In the genomic region with DNA sequence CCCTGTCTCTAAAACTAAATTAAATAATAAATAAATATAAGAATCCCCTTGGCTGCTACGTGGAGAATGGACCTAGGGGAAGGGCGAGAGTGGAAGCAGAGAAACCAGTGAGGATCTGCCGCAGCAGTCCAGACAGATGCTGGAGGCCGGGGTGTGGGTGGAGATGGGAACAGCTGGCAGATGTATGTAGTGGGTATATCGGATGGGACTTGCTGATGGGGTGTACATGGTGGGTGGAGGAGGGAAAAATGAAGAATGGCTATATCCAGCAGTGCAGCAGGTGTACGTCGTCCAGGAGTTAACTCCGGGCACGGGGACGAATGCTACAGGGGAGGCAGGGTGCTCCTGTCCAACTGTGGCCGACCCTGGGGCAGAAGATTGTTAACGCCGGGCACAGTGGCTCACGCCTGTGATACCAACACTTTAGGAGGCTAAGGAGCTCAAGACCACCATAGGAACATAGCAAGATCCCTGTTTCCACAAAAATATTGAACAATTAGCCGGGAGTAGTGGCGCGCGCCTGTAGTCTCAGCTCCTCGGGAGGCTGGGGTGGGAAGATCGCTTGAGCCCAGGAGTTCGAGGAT, we compare ENCODE assay signal across 8 cellular contexts. TPM values are rescaled to one million over a fixed set of nuclear protein-coding genes. Genes with fewer than 3 reads are reported as not detected.
DNase-seq lines count a peak whose midpoint lies in the region; ATAC-seq and TF ChIP-seq lines count a peak whose summit lies in the region.

No MANE protein-coding gene starts in this region.

- no peaks in the 10 kb centered on the region for H3K9me3 ChIP-seq in GM23248 (ENCODE audit: low read depth)
- H3K9me3 ChIP-seq in SK-N-SH = no peaks in the 10 kb centered on the region
- H3K9me3 ChIP-seq in skeletal muscle satellite cell (replicated peaks; ENCODE audit: low read length) = no peaks in the 10 kb centered on the region

- TF ChIP-seq EP300 in SK-N-SH (IDR thresholded peaks at IDR 0.05; ENCODE audit: borderline replicate concordance in 1 of 2, low read depth in 1 of 2, low read length in 1 of 2) = no peak

- TF ChIP-seq CTCF in SK-N-SH (IDR thresholded peaks at IDR 0.05) = no peak
- no peak for TF ChIP-seq CTCF in fibroblast of villous mesenchyme (IDR thresholded peaks at IDR 0.05; ENCODE audit: insufficient read depth, low read depth, low read length)

- H3K4me2 ChIP-seq in GM23248 (ENCODE audit: unreplicated experiment) (peak overlapping the region; percentile 73), SK-N-SH (peak overlapping the region; percentile 98), skeletal muscle satellite cell (ENCODE audit: low read length) (peak overlapping the region; percentile 87)

- TF ChIP-seq RAD21 in SK-N-SH (IDR thresholded peaks at IDR 0.05; ENCODE audit: low read length) = no peak

- DNase-seq in GM23248 = peak; percentile 25
- peak; percentile 24 for DNase-seq in SK-N-SH
- DNase-seq in fibroblast of villous mesenchyme (ENCODE audit: low read depth) = no peak
- DNase-seq in NCI-H446 (lab: John Stamatoyannopoulos, UW) = no peak
- no peak for DNase-seq in H4 (ENCODE audit: low spot score)

- POLR2A ChIA-PET in SK-N-SH (lab: Yijun Ruan, JAX) = interaction anchor here (0.6 kb wide), 1 partner anchor 344 kb away, joined by 3 read pairs; no protein-coding TSS in a partner anchor

- no peaks in the 10 kb centered on the region for H3F3A ChIP-seq in GM23248 (ENCODE audit: insufficient read depth)
- H3F3A ChIP-seq in SK-N-SH (replicated peaks; ENCODE audit: insufficient read depth) = peaks cover 12% of the 10 kb centered on the region

- WGBS in GM23248 (ENCODE audit: low coverage in 1 of 2, low lambda C conversion rate in 2 of 2, missing lambda C conversion rate in 2 of 2), 2 experiments = 9 to 12% methylated on average over 21 of the region's 21 CpGs
- 8% methylated on average over 21 of the region's 21 CpGs for WGBS in SK-N-SH (ENCODE audit: low lambda C conversion rate)

- H3K4me1 ChIP-seq in GM23248 (ENCODE audit: insufficient read depth) (peaks cover 8% of the 10 kb centered on the region; the same call in 1 of the 2 replicates), SK-N-SH (ENCODE audit: control insufficient read depth in 1 of 2, insufficient read depth in 2 of 2, low read depth in 1 of 2, low read length in 1 of 2) (peaks cover 0 to 10% of the 10 kb centered on the region in 2 experiments; a peak in 1 of 4 replicates), skeletal muscle satellite cell (ENCODE audit: control insufficient read depth, insufficient read depth, low read length) (no peaks in the 10 kb centered on the region)

- H3K9me2 ChIP-seq in GM23248 (ENCODE audit: insufficient read depth) (no peaks in the 10 kb centered on the region), SK-N-SH (no peaks in the 10 kb centered on the region)

- H3K9ac ChIP-seq in GM23248 (peak overlapping the region; percentile 84), SK-N-SH (peak overlapping the region; percentile 86), skeletal muscle satellite cell (ENCODE audit: low read depth, low read length) (peak overlapping the region; percentile 80)

- H3K79me2 ChIP-seq in GM23248 (ENCODE audit: insufficient read depth) = peaks cover 42% of the 10 kb centered on the region
- peaks cover 44% of the 10 kb centered on the region for H3K79me2 ChIP-seq in SK-N-SH (ENCODE audit: insufficient read depth)

- H3K36me3 ChIP-seq in GM23248 (ENCODE audit: low read depth) (no peaks in the 10 kb centered on the region), SK-N-SH (replicated peaks in 1 of 2; ENCODE audit: control insufficient read depth in 1 of 2, insufficient read depth in 2 of 2, low read length in 1 of 2) (peaks cover 0 to 21% of the 10 kb centered on the region in 2 experiments), skeletal muscle satellite cell (ENCODE audit: insufficient read depth, low read length) (no peaks in the 10 kb centered on the region)

- H3K4me3 ChIP-seq in GM23248 (peak overlapping the region; percentile 87), SK-N-SH (ENCODE audit: low read depth in 2 of 2, low read length in 1 of 2) (peak overlapping the region; percentile 49 to 88), fibroblast of villous mesenchyme (ENCODE audit: low read depth, low read length) (peak overlapping the region; percentile 91), skeletal muscle satellite cell (ENCODE audit: low read length) (peak overlapping the region; percentile 83)

- H2AFZ ChIP-seq in GM23248 (peak overlapping the region; percentile 84), SK-N-SH (ENCODE audit: low read depth) (peak overlapping the region; percentile 98)

- ATAC-seq in HG02973 (IDR thresholded peaks at IDR 0.05; ENCODE audit: unreplicated experiment) (no peak), HG03378 (IDR thresholded peaks at IDR 0.05; ENCODE audit: unreplicated experiment) (no peak)

- H3K27ac ChIP-seq in GM23248 (peak overlapping the region; percentile 31; the same call in 1 of the 2 replicates), SK-N-SH (ENCODE audit: low read depth in 2 of 2, low read length in 1 of 2) (no peak overlapping the region)

- CTCF ChIA-PET in SK-N-SH (lab: Yijun Ruan, JAX) = interaction anchor here (1.5 to 8.6 kb wide), 3 partner anchors 34 to 436 kb away, joined by 3 to 215 read pairs (median 4); no protein-coding TSS in a partner anchor

- no peaks in the 10 kb centered on the region for H4K20me1 ChIP-seq in GM23248 (ENCODE audit: insufficient read depth)
- H4K20me1 ChIP-seq in SK-N-SH (ENCODE audit: insufficient read depth) = no peaks in the 10 kb centered on the region

- in situ Hi-C loops in GM23248 (cut with MboI) = loop anchor here (10.0 kb wide), 1 partner anchor 144 kb away; no protein-coding TSS in a partner anchor

- H3K27me3 ChIP-seq in GM23248 (replicated peaks; ENCODE audit: insufficient read depth) (no peaks in the 10 kb centered on the region), SK-N-SH (ENCODE audit: insufficient read depth) (no peaks in the 10 kb centered on the region), skeletal muscle satellite cell (ENCODE audit: control insufficient read depth, insufficient read depth, low read length) (no peaks in the 10 kb centered on the region)

TF ChIP-seq in SK-N-SH, 30 proteins besides CTCF, POLR2A, EP300 and RAD21:
- TF ChIP-seq RCOR1 (IDR thresholded peaks at IDR 0.05; ENCODE audit: low read length) = no peak
- TF ChIP-seq MXI1 (IDR thresholded peaks at IDR 0.05; ENCODE audit: low read depth, low read length) = no peak
- no peak for TF ChIP-seq TEAD4 (IDR thresholded peaks at IDR 0.05; ENCODE audit: borderline replicate concordance, insufficient read depth)

RNA-seq across cellular contexts. Expression of a gene that starts 0.7 kb away (rescaled TPM):
- 11.5 and 17.1 TPM in 2 replicates for total RNA-seq in GM23248 (2014; rRNA removed; shearing (Covaris generic))
- 30.1 and 30.5 TPM in 2 replicates for polyA plus RNA-seq in GM23248 (2016; fragmentation: Nextera tagmentation; extraction: Ambion mirVana)
- polyA plus RNA-seq in SK-N-SH (2012; rRNA removed) = 15.7 and 16.4 TPM in 2 replicates
- 11.8 and 12.7 TPM in 2 replicates for polyA plus RNA-seq in SK-N-SH (2012; cell fraction: cytosol; rRNA removed)
- polyA plus RNA-seq in SK-N-SH (2012; cell fraction: nucleus; rRNA removed) = 33.4 and 33.6 TPM in 2 replicates
- 15.8 and 18.1 TPM in 2 replicates for total RNA-seq in fibroblast of villous mesenchyme
- 11.2 and 19.2 TPM in 2 replicates for total RNA-seq in skeletal muscle satellite cell (2012; rRNA removed)
- total RNA-seq in H4 (2014; rRNA removed; shearing (Covaris generic)) = 10.9 and 19.1 TPM in 2 replicates

RNA-seq across cellular contexts. Expression of a gene that starts 0.9 kb away (rescaled TPM):
- 1.3 and 2.4 TPM in 2 replicates for total RNA-seq in GM23248 (2014; rRNA removed; shearing (Covaris generic))
- 3.1 and 5.8 TPM in 2 replicates for polyA plus RNA-seq in GM23248 (2016; fragmentation: Nextera tagmentation; extraction: Ambion mirVana)
- 3.3 and 3.9 TPM in 2 replicates for polyA plus RNA-seq in SK-N-SH (2012; rRNA removed)
- 3.9 and 4.2 TPM in 2 replicates for polyA plus RNA-seq in SK-N-SH (2012; cell fraction: cytosol; rRNA removed)
- 1.9 and 2.0 TPM in 2 replicates for polyA plus RNA-seq in SK-N-SH (2012; cell fraction: nucleus; rRNA removed)
- 0.86 and 1.6 TPM in 2 replicates for total RNA-seq in fibroblast of villous mesenchyme
- 4.2 and 5.1 TPM in 2 replicates for total RNA-seq in skeletal muscle satellite cell (2012; rRNA removed)
- 9.8 and 12.5 TPM in 2 replicates for total RNA-seq in H4 (2014; rRNA removed; shearing (Covaris generic))

Comparison
In these comparisons a context has a peak if more than half of its experiments do, and no peak if none do; other contexts are left out.
1. DNase-seq: peak in GM23248 (single experiment) and SK-N-SH (single experiment); none in fibroblast of villous mesenchyme (single experiment), NCI-H446 (0 of 2) and H4 (single experiment).
2. Peak in every context shown above with its lines, with median percentiles within 50 percentile points of each other: H3K4me2 ChIP-seq, H3K4me3 ChIP-seq and H3K9ac ChIP-seq.